In the genomic region with DNA sequence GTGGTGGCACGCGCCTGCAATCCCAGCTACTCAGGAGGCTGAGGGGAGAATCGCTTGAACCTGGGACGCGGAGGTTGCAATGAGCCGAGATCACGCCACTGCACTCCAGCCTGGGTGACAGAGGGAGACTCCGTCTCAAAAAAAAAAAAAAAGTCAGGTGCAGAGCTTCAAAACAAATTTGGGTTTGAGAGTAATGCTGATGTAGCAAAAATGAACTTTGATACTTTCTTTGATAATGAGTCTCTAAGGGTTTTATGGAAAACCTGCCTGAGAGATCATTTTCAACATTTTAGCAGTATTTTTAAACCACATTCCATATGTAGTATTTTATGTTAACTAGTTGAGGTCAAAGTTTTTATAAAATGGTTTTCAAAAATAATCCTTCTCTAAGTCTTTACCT, we compare ENCODE assay signal across 25 cellular contexts. TPM values are rescaled to one million over a fixed set of nuclear protein-coding genes. Genes with fewer than 3 reads are reported as not detected.
DNase-seq lines count a peak whose midpoint lies in the region; ATAC-seq, FAIRE-seq and TF ChIP-seq lines count a peak whose summit lies in the region.
"Had no signal": no experiment of that assay in that cellular context is flagged by ENCODE, and none has a peak within 500 bp of the region (broad histone marks: within the 10 kb centered on the region; RNA-seq: fewer than 3 reads in every experiment).

No MANE protein-coding gene starts in this region.

- H3K36me3 ChIP-seq in IMR-90 (ENCODE audit: control insufficient read depth, insufficient read depth, low read length) (peaks cover 2% of the 10 kb centered on the region; the same call in 1 of the 2 replicates), H1 (ENCODE audit: control insufficient read depth in 2 of 4, insufficient read depth in 4 of 4, low read length in 3 of 4) (no peaks in the 10 kb centered on the region; a peak in 1 of 8 replicates), Karpas-422 (ENCODE audit: insufficient read depth, low read length) (no peaks in the 10 kb centered on the region)
- H3K36me3 ChIP-seq: BLaER1 had no signal

- POLR2A ChIA-PET in A549 (lab: Yijun Ruan, JAX) = no interaction called here
- POLR2A ChIA-PET in IMR-90 (lab: Charles Lee; ENCODE audit: unreplicated experiment) = no interaction called here
- POLR2A ChIA-PET in H1 (lab: Charles Lee; ENCODE audit: partially characterized antibody) = interaction anchor here (0.7 to 1.7 kb wide), 3 partner anchors 24 to 416 kb away, joined by 3 to 6 read pairs (median 3); partner anchors contain the start of gene RPL22L1

- no peaks in the 10 kb centered on the region for H4K20me1 ChIP-seq in IMR-90 (ENCODE audit: insufficient read depth, low read length)
- no peaks in the 10 kb centered on the region for H4K20me1 ChIP-seq in H1 (replicated peaks in 1 of 2; ENCODE audit: control insufficient read depth in 1 of 2, insufficient read depth in 2 of 2, low read length in 2 of 2)
- no peaks in the 10 kb centered on the region for H4K20me1 ChIP-seq in Karpas-422 (ENCODE audit: insufficient read depth, low read depth, low read length)
- H4K20me1 ChIP-seq: BLaER1 had no signal

- no peaks in the 10 kb centered on the region for H3K9me3 ChIP-seq in A549
- no peaks in the 10 kb centered on the region for H3K9me3 ChIP-seq in IMR-90 (ENCODE audit: control insufficient read depth, insufficient read depth, low read length)
- H3K9me3 ChIP-seq in H1 (ENCODE audit: insufficient read depth in 2 of 2, low read depth in 1 of 2, low read length in 1 of 2) = 0 out of 4 replicates have a peak, but pooled peaks cover 2% of the 10 kb centered on the region in 2 experiments
- no peaks in the 10 kb centered on the region for H3K9me3 ChIP-seq in Karpas-422 (ENCODE audit: low read length)
- H3K9me3 ChIP-seq: BE2C had no signal

- H3K9ac ChIP-seq in IMR-90 (ENCODE audit: low read depth, low read length) = no peak overlapping the region
- H3K9ac ChIP-seq in H1 (replicated peaks in 1 of 4; ENCODE audit: extremely low read depth in 1 of 4, low read depth in 3 of 4, low read length in 3 of 4) = no peak overlapping the region
- H3K9ac ChIP-seq in Karpas-422 (ENCODE audit: low read length) = no peak overlapping the region
- H3K9ac ChIP-seq: BLaER1 had no signal

- TF ChIP-seq POLR2A in A549 (IDR thresholded peaks at IDR 0.05; ENCODE audit: low read length) (no peak), IMR-90 (IDR thresholded peaks at IDR 0.05; ENCODE audit: low read depth, low read length) (no peak), H1 (IDR thresholded peaks at IDR 0.05; ENCODE audit: control extremely low read depth in 1 of 2, low read depth in 2 of 2, low read length in 2 of 2) (no peak)

- H2BK5ac ChIP-seq in IMR-90 (ENCODE audit: low read depth, low read length, poor library complexity, severe bottlenecking) (no peak overlapping the region), H1 (ENCODE audit: low read depth, low read length) (no peak overlapping the region)

- in situ Hi-C loops in IMR-90 (cut with MboI; ENCODE audit: low sequenced_read_pairs) = no loop called here

- H3K27ac ChIP-seq in A549 = no peak overlapping the region
- no peak overlapping the region for H3K27ac ChIP-seq in IMR-90 (ENCODE audit: insufficient read depth, low read length)
- H3K27ac ChIP-seq in H1 (ENCODE audit: low read depth, low read length) = no peak overlapping the region
- no peak overlapping the region for H3K27ac ChIP-seq in Karpas-422 (ENCODE audit: low read length)
- H3K27ac ChIP-seq: BLaER1 had no signal

- H4K5ac ChIP-seq in IMR-90 (ENCODE audit: low read depth, low read length) (no peak overlapping the region), H1 (ENCODE audit: insufficient read length, low read depth, low read length) (no peak overlapping the region)

- 0 out of 2 replicates have a peak, but pooled peaks cover 2% of the 10 kb centered on the region for H3K9me1 ChIP-seq in IMR-90 (ENCODE audit: insufficient read depth, low read length)

- TF ChIP-seq CTCF in A549 (IDR thresholded peaks at IDR 0.05) (no peak), IMR-90 (conservative IDR thresholded peaks at IDR 0.05; ENCODE audit: low read depth, low read length) (no peak), H1 (IDR thresholded peaks at IDR 0.05; ENCODE audit: control extremely low read depth in 1 of 3, insufficient read depth in 1 of 3, low read depth in 1 of 3, low read length in 3 of 3) (no peak)

- H3K27me3 ChIP-seq in IMR-90 (ENCODE audit: control insufficient read depth, insufficient read depth, low read length) = no peaks in the 10 kb centered on the region
- no peaks in the 10 kb centered on the region for H3K27me3 ChIP-seq in H1 (replicated peaks in 1 of 4; ENCODE audit: control insufficient read depth in 3 of 4, extremely low read depth in 1 of 4, insufficient read depth in 3 of 4, low read length in 3 of 4)
- H3K27me3 ChIP-seq in Karpas-422 (ENCODE audit: low read length) = no peaks in the 10 kb centered on the region
- H3K27me3 ChIP-seq: BE2C, BLaER1 had no signal

- ATAC-seq in A549 (no peak), IMR-90 (ENCODE audit: low read depth) (no peak)
- ATAC-seq: GM12878 had no signal

- DNase-seq in A549 (ENCODE audit: low read depth in 1 of 2, low spot score in 1 of 2) (no peak), IMR-90 (no peak), H1 (ENCODE audit: low read depth in 1 of 2, low spot score in 2 of 2) (no peak), Karpas-422 (no peak), Ammon's horn (ENCODE audit: low spot score) (no peak)
- DNase-seq: 8988T; AML-193; BE2C; C1 segment of cervical spinal cord; CD4-positive, alpha-beta memory T cell; CD4-positive, CD25-positive, alpha-beta regulatory T cell; CD8-positive, alpha-beta memory T cell; COR-L47; DMS 273 treated with DMSO at 0.1 percent for 48 hours; DMS153; DMS53; DMS79; DND-41; EL; GDM1 had no signal

- H3K79me1 ChIP-seq in IMR-90 (ENCODE audit: low read depth in 1 of 2, low read length in 2 of 2) (peaks cover 0 to 2% of the 10 kb centered on the region in 2 experiments; a peak in 2 of 4 replicates), H1 (ENCODE audit: low read depth, low read length) (no peaks in the 10 kb centered on the region)

- no peaks in the 10 kb centered on the region for H3K23me2 ChIP-seq in H1 (ENCODE audit: low read depth, low read length)

- TF ChIP-seq EP300 in A549 (IDR thresholded peaks at IDR 0.05) = no peak
- TF ChIP-seq EP300 in H1 (IDR thresholded peaks at IDR 0.05; ENCODE audit: borderline replicate concordance in 1 of 2, low read depth in 2 of 2, low read length in 2 of 2) = no peak

- H2BK20ac ChIP-seq in IMR-90 (ENCODE audit: low read depth, low read length) = no peak overlapping the region
- no peak overlapping the region for H2BK20ac ChIP-seq in H1 (ENCODE audit: low read length)

- no peak for FAIRE-seq in A549 (lab: Jason Lieb, UNC)
- FAIRE-seq in H1 (lab: Jason Lieb, UNC) = no peak
- FAIRE-seq: A204.1, GM12878, GM12892, GM18507 had no signal

- H2BK12ac ChIP-seq in H1 (ENCODE audit: low read depth, low read length) = no peak overlapping the region

- H3K4me3 ChIP-seq in A549 (no peak overlapping the region), IMR-90 (ENCODE audit: insufficient read depth, low read depth, low read length) (no peak overlapping the region), H1 (ENCODE audit: extremely low read depth in 1 of 4, insufficient read depth in 2 of 4, low read depth in 3 of 4, low read length in 4 of 4) (no peak overlapping the region), Karpas-422 (ENCODE audit: low read length) (no peak overlapping the region)
- H3K4me3 ChIP-seq: BLaER1, GM12878 had no signal

- no peak overlapping the region for H4K8ac ChIP-seq in IMR-90 (ENCODE audit: low read depth in 2 of 2, low read length in 2 of 2)
- H4K8ac ChIP-seq in H1 (ENCODE audit: extremely low read depth, insufficient read depth, low read length) = no peak overlapping the region

- no peaks in the 10 kb centered on the region for H3K4me1 ChIP-seq in A549
- H3K4me1 ChIP-seq in IMR-90 (ENCODE audit: control insufficient read depth, insufficient read depth, low read length) = no peaks in the 10 kb centered on the region
- H3K4me1 ChIP-seq in H1 (replicated peaks in 1 of 4; ENCODE audit: control insufficient read depth in 3 of 4, insufficient read depth in 4 of 4, low read length in 3 of 4) = no peaks in the 10 kb centered on the region
- no peaks in the 10 kb centered on the region for H3K4me1 ChIP-seq in Karpas-422 (ENCODE audit: low read length)
- H3K4me1 ChIP-seq: BE2C, BLaER1 had no signal

- H3K18ac ChIP-seq in IMR-90 (ENCODE audit: low read depth, low read length) = no peak overlapping the region
- H3K18ac ChIP-seq in H1 (ENCODE audit: extremely low read depth, low read length) = no peak overlapping the region

- H3K23ac ChIP-seq in IMR-90 (ENCODE audit: low read depth, low read length) = no peak overlapping the region
- H3K23ac ChIP-seq in H1 (ENCODE audit: insufficient read length) = no peak overlapping the region

- H3K56ac ChIP-seq in IMR-90 (ENCODE audit: extremely low read depth, insufficient read depth, low read length) = no peak overlapping the region
- H3K56ac ChIP-seq in H1 (replicated peaks; ENCODE audit: insufficient read length, low read depth, low read length) = no peak overlapping the region

- H4K91ac ChIP-seq in IMR-90 (ENCODE audit: insufficient read depth, low read depth, low read length) (no peak overlapping the region), H1 (replicated peaks; ENCODE audit: insufficient read length, low read length) (no peak overlapping the region)

- H2AK9ac ChIP-seq in IMR-90 (replicated peaks; ENCODE audit: low read depth, low read length, poor library complexity) = no peak overlapping the region

- H3K79me2 ChIP-seq in H1 (ENCODE audit: control insufficient read depth in 1 of 2, insufficient read depth in 2 of 2, low read length in 2 of 2) = no peaks in the 10 kb centered on the region
- no peaks in the 10 kb centered on the region for H3K79me2 ChIP-seq in Karpas-422 (ENCODE audit: low read length)

- H2BK120ac ChIP-seq in IMR-90 (ENCODE audit: low read depth, low read length) (no peak overlapping the region), H1 (replicated peaks; ENCODE audit: low read depth, low read length) (no peak overlapping the region)

- WGBS in A549 (ENCODE audit: missing lambda C conversion rate) = 88% methylated on average over 7 of the region's 8 CpGs
- 95% methylated on average over 6 of the region's 8 CpGs; no CpG with 5 or more reads in 1 of the 2 experiments for WGBS in IMR-90 (ENCODE audit: extremely low coverage in 2 of 2, insufficient read length in 1 of 2), 2 experiments
- 97% methylated on average over 8 of the region's 8 CpGs; no CpG with 5 or more reads in 1 of the 2 experiments for WGBS in H1 (ENCODE audit: extremely low coverage in 1 of 2, insufficient coverage in 1 of 2, insufficient read length in 1 of 2, insufficient replicate concordance in 2 of 2, low coverage in 1 of 2, low lambda C conversion rate in 2 of 2, missing lambda C conversion rate in 1 of 2), 2 experiments

- TF ChIP-seq RAD21 in A549 (conservative IDR thresholded peaks at IDR 0.05 in 1 of 2, IDR thresholded peaks at IDR 0.05 in 1 of 2) (no peak), IMR-90 (IDR thresholded peaks at IDR 0.05; ENCODE audit: low read length) (no peak), H1 (IDR thresholded peaks at IDR 0.05 in 1 of 2, conservative IDR thresholded peaks at IDR 0.05 in 1 of 2; ENCODE audit: low read depth in 2 of 2, low read length in 2 of 2) (no peak)

- dilution Hi-C loops in IMR-90 (cut with HindIII; ENCODE audit: low sequenced_read_pairs, unreplicated experiment) = no loop called here

- intact Hi-C loops in IMR-90 (cut with micrococcal nuclease) = no loop called here

- no TSS peak for BruUV-seq in IMR-90 (replicated peaks; lab: Mats Ljungman, UMichigan)

- H3K14ac ChIP-seq in IMR-90 (replicated peaks; ENCODE audit: low read depth, low read length) (no peak overlapping the region), H1 (ENCODE audit: insufficient read length) (no peak overlapping the region)

- H3K4ac ChIP-seq in IMR-90 (ENCODE audit: low read depth, low read length) (no peak overlapping the region), H1 (replicated peaks; ENCODE audit: insufficient read length, low read depth, low read length) (no peak overlapping the region)

- no peaks in the 10 kb centered on the region for H3K9me2 ChIP-seq in Karpas-422 (replicated peaks; ENCODE audit: insufficient read depth, low read length)

- H3K4me2 ChIP-seq in A549 (no peak overlapping the region), IMR-90 (ENCODE audit: low read depth, low read length) (no peak overlapping the region), H1 (ENCODE audit: insufficient read depth in 1 of 2, low read depth in 2 of 2, low read length in 2 of 2) (no peak overlapping the region), Karpas-422 (ENCODE audit: low read depth, low read length, poor library complexity, severe bottlenecking) (no peak overlapping the region)
- H3K4me2 ChIP-seq: BLaER1 had no signal

- no peak overlapping the region for H2AFZ ChIP-seq in IMR-90 (replicated peaks; ENCODE audit: low read length, poor library complexity)
- no peak overlapping the region for H2AFZ ChIP-seq in H1 (ENCODE audit: low read length)
- no peak overlapping the region for H2AFZ ChIP-seq in Karpas-422 (ENCODE audit: low read length)

- H2BK15ac ChIP-seq in IMR-90 (ENCODE audit: low read depth, low read length) (no peak overlapping the region), H1 (ENCODE audit: low read length) (no peak overlapping the region)

- CTCF ChIA-PET in A549 (lab: Yijun Ruan, JAX) = no interaction called here
- CTCF ChIA-PET in IMR-90 (lab: Yijun Ruan, JAX) = interaction anchor here (0.6 to 0.7 kb wide), 2 partner anchors 199 to 709 kb away, joined by 5 to 7 read pairs; no protein-coding TSS in a partner anchor
- CTCF ChIA-PET in H1 (lab: Charles Lee; ENCODE audit: partially characterized antibody) = interaction anchor here (1.2 to 1.7 kb wide), 2 partner anchors 9 to 45 kb away, joined by 4 to 5 read pairs; no protein-coding TSS in a partner anchor

- no peak overlapping the region for H2AK5ac ChIP-seq in IMR-90 (ENCODE audit: low read depth, low read length)
- no peak overlapping the region for H2AK5ac ChIP-seq in H1 (ENCODE audit: low read depth, low read length)

RNA-seq across cellular contexts. Expression of gene EIF5A2, which starts 14.5 kb away (rescaled TPM):
- polyA plus RNA-seq in A549 (2011; rRNA removed) (11.7 and 15.2 TPM in 2 replicates), A549 (2017; fragmentation: RNase III; extraction: RNeasy Plus Mini Kit Qiagen cat#74134 plus additional on column Dnase treatment) (7.6 to 10.8 TPM (median 7.9 TPM) in 3 replicates), IMR-90 (2012; rRNA removed) (4.4 and 7.8 TPM in 2 replicates), H1 (2011; rRNA removed) (1.5 and 1.6 TPM in 2 replicates)
- polyA plus RNA-seq in A549 (2012; cell fraction: cytosol; rRNA removed) = 2.7 and 3.4 TPM in 2 replicates
- polyA plus RNA-seq in A549 (2012; cell fraction: nucleus; rRNA removed) = 2.5 and 3.1 TPM in 2 replicates
- 5.1 and 7.4 TPM in 2 replicates for polyA minus RNA-seq in A549 (2011; rRNA and poly(A)+ RNA removed)
- total RNA-seq in IMR-90 (2012; rRNA removed) = 7.7 and 15.0 TPM in 2 replicates
- polyA plus RNA-seq in IMR-90 (2012; cell fraction: cytosol; rRNA removed) = 4.6 and 6.0 TPM in 2 replicates
- polyA plus RNA-seq in IMR-90 (2012; cell fraction: nucleus; rRNA removed; ENCODE audit: low replicate concordance) = 1.6 and 4.2 TPM in 2 replicates
- 13.8 and 15.0 TPM in 2 replicates for total RNA-seq in H1 (2021; fragmentation: NEBNext Ultra II Directional; extraction: Animal tissue kit (Norgen Biotek cat#: 25700))
- polyA plus RNA-seq in H1 (2011; cell fraction: cytosol; rRNA removed) = 2.1 TPM
- polyA plus RNA-seq in H1 (2011; cell fraction: nucleus; rRNA removed) = 1.1 TPM
- 5.2 to 10.6 TPM (median 8.2 TPM) in 4 replicates for polyA plus RNA-seq in H1 (2012, experiment 1 of 2)
- polyA plus RNA-seq in H1 (2012, experiment 2 of 2) = 0.50 TPM
- 7.1 TPM for polyA plus RNA-seq in H1 (2013, experiment 1 of 2)
- polyA plus RNA-seq in H1 (2013, experiment 2 of 2) = 6.4 TPM
- 7.4 and 10.3 TPM in 2 replicates for polyA minus RNA-seq in H1 (2011; rRNA and poly(A)+ RNA removed)
- polyA minus RNA-seq in H1 (2011; cell fraction: cytosol; rRNA and poly(A)+ RNA removed) = 1.3 TPM
- 4.3 TPM for polyA minus RNA-seq in H1 (2011; cell fraction: nucleus; rRNA and poly(A)+ RNA removed)
- total RNA-seq in Karpas-422 (2014; rRNA removed; shearing (Covaris generic); ENCODE audit: low replicate concordance) = 7.8 and 10.5 TPM in 2 replicates

RNA-seq across cellular contexts. Expression of gene RPL22L1, which starts 23.9 kb away (rescaled TPM):
- polyA plus RNA-seq in A549 (2011; rRNA removed) (191 and 258 TPM in 2 replicates), A549 (2017; fragmentation: RNase III; extraction: RNeasy Plus Mini Kit Qiagen cat#74134 plus additional on column Dnase treatment) (307 to 387 TPM (median 309 TPM) in 3 replicates), IMR-90 (2012; rRNA removed) (76.7 and 92.0 TPM in 2 replicates), H1 (2011; rRNA removed) (40.0 and 99.9 TPM in 2 replicates)
- 75.5 and 91.7 TPM in 2 replicates for polyA plus RNA-seq in A549 (2012; cell fraction: cytosol; rRNA removed)
- 25.4 and 39.9 TPM in 2 replicates for polyA plus RNA-seq in A549 (2012; cell fraction: nucleus; rRNA removed)
- polyA minus RNA-seq in A549 (2011; rRNA and poly(A)+ RNA removed) = 4.8 and 5.5 TPM in 2 replicates
- total RNA-seq in IMR-90 (2012; rRNA removed) = 37.1 and 77.8 TPM in 2 replicates
- polyA plus RNA-seq in IMR-90 (2012; cell fraction: cytosol; rRNA removed) = 16.6 and 35.7 TPM in 2 replicates
- polyA plus RNA-seq in IMR-90 (2012; cell fraction: nucleus; rRNA removed; ENCODE audit: low replicate concordance) = 2.7 and 27.1 TPM in 2 replicates
- total RNA-seq in H1 (2021; fragmentation: NEBNext Ultra II Directional; extraction: Animal tissue kit (Norgen Biotek cat#: 25700)) = 271 and 280 TPM in 2 replicates
- 158 TPM for polyA plus RNA-seq in H1 (2011; cell fraction: cytosol; rRNA removed)
- 10.1 TPM for polyA plus RNA-seq in H1 (2011; cell fraction: nucleus; rRNA removed)
- 121 to 356 TPM (median 153 TPM) in 4 replicates for polyA plus RNA-seq in H1 (2012, experiment 1 of 2)
- 1,071 TPM for polyA plus RNA-seq in H1 (2012, experiment 2 of 2)
- 805 TPM for polyA plus RNA-seq in H1 (2013, experiment 1 of 2)
- polyA plus RNA-seq in H1 (2013, experiment 2 of 2) = 862 TPM
- 6.2 and 6.6 TPM in 2 replicates for polyA minus RNA-seq in H1 (2011; rRNA and poly(A)+ RNA removed)
- polyA minus RNA-seq in H1 (2011; cell fraction: cytosol; rRNA and poly(A)+ RNA removed) = 13.1 TPM
- 28.3 TPM for polyA minus RNA-seq in H1 (2011; cell fraction: nucleus; rRNA and poly(A)+ RNA removed)
- 8.4 and 43.1 TPM in 2 replicates for total RNA-seq in Karpas-422 (2014; rRNA removed; shearing (Covaris generic); ENCODE audit: low replicate concordance)

Comparison
In these comparisons a context has a peak if more than half of its experiments do, and no peak if none do; other contexts are left out.
1. Of the 18 proteins assayed by ChIP-seq in both H1 and A549: peak only in H1: none; only in A549: none; in both: MAFK; in neither: 17.